ENCODE assay signal across 15 cellular contexts in the genomic region with DNA sequence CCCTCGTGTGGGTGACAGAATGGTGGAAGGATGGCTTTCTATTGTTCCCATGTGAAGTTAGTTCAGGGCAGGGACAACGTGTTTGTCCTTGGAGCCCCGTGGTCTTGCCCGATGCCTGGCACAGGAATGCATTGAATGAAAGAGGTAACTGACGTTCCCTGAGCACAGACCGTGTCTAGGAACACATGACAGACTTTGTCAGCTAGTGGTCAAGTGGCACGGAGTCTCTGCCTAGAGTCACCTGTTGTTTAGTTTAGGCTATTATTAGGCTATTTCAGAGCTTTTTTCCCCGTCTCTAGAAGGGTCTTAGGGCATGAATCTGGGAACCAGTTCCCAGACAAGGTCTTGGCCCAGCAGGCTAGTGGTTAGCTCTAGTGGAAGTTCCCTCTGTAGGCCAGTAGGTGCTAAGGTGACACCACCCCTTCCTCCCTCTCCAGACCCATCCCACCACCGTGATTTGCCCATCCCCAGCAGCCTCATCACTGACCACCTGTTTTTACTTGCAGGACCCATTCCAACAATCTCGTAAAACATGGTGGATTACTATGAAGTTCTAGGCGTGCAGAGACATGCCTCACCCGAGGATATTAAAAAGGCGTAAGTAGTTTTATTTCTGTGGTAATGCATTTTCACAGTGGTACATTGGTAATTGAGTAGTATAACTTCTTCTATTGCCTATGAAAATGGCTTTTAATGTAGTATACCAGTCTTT. TPM values are rescaled to one million over a fixed set of nuclear protein-coding genes. Genes with fewer than 3 reads are reported as not detected.
A peak's percentile ranks its signal among the peaks of the same experiment; 100 is the strongest.
DNase-seq lines count a peak whose midpoint lies in the region; ATAC-seq and TF ChIP-seq lines count a peak whose summit lies in the region.
"Had no signal": no experiment of that assay in that cellular context is flagged by ENCODE, and none has a peak within 500 bp of the region (broad histone marks: within the 10 kb centered on the region; RNA-seq: fewer than 3 reads in every experiment).

No MANE protein-coding gene starts in this region.

- no peak for TF ChIP-seq CTCF in activated B cell treated with CpG ODN at 0.5 μM for 24 hours (IDR thresholded peaks at IDR 0.05)

- peak overlapping the region in 1 of 3 donors; percentile 0 for H3K4me3 ChIP-seq in skeletal muscle tissue (ENCODE audit: low read length in 3 of 3)
- H3K4me3 ChIP-seq: adrenal gland, sigmoid colon had no signal

- H3K9me3 ChIP-seq in skeletal muscle tissue (ENCODE audit: control insufficient read depth in 3 of 3, low read length in 3 of 3), result no peaks in the 10 kb centered on the region
- H3K9me3 ChIP-seq: adrenal gland, sigmoid colon had no signal

- intact Hi-C loops in activated B cell treated with CpG ODN at 0.5 μM for 24 hours (cut with micrococcal nuclease), result no loop called here
- intact Hi-C loops in Right ventricle myocardium superior (cut with DNase I), result no loop called here

- POLR2A ChIA-PET in activated B cell treated with CpG ODN at 0.5 μM for 24 hours (lab: Charles Lee), result interaction anchor here (1.6 kb wide), 1 partner anchor 21 kb away, joined by 5 read pairs; a partner anchor contains a TSS

- CTCF ChIA-PET in activated B cell treated with CpG ODN at 0.5 μM for 24 hours (lab: Charles Lee), result interaction anchor here (1.0 kb wide), 1 partner anchor 12 kb away, joined by 4 read pairs; no protein-coding TSS in a partner anchor

- ATAC-seq in activated B cell treated with CpG ODN at 0.5 μM for 24 hours (ENCODE audit: low read depth) (no peak), Right ventricle myocardium superior (ENCODE audit: poor library complexity) (peak; percentile 53)

- no peaks in the 10 kb centered on the region for H3K9me3 Mint-ChIP-seq in activated T-cell treated with anti-CD3 and anti-CD28 coated beads, Interleukin-2, amount 50 U/mL, for 24 hours
- no peaks in the 10 kb centered on the region for H3K9me3 Mint-ChIP-seq in activated B cell treated with CpG ODN at 0.5 μM for 24 hours

- H3K36me3 ChIP-seq in skeletal muscle tissue (ENCODE audit: control insufficient read depth in 3 of 3, insufficient read depth in 3 of 3, low read length in 3 of 3), result peaks cover 12 to 16% (median 13%) of the 10 kb centered on the region in 3 donors

- peaks cover 81% of the 10 kb centered on the region for H3K36me3 Mint-ChIP-seq in activated T-cell treated with anti-CD3 and anti-CD28 coated beads, Interleukin-2, amount 50 U/mL, for 24 hours (ENCODE audit: low read depth)
- H3K36me3 Mint-ChIP-seq in activated B cell treated with CpG ODN at 0.5 μM for 24 hours (ENCODE audit: low read depth), result peaks cover 68% of the 10 kb centered on the region

- H3K4me1 ChIP-seq in skeletal muscle tissue (ENCODE audit: control insufficient read depth in 3 of 3, insufficient read depth in 3 of 3, low read length in 3 of 3), result peaks cover 64 to 77% (median 72%) of the 10 kb centered on the region in 3 donors

- peak overlapping the region; percentile 59 for H3K27ac ChIP-seq in skeletal muscle tissue (ENCODE audit: low read depth, low read length)
- H3K27ac ChIP-seq: adrenal gland, sigmoid colon had no signal

- H3K4me1 Mint-ChIP-seq in activated T-cell treated with anti-CD3 and anti-CD28 coated beads, Interleukin-2, amount 50 U/mL, for 24 hours (ENCODE audit: low read depth), result peaks cover 61% of the 10 kb centered on the region
- H3K4me1 Mint-ChIP-seq in activated B cell treated with CpG ODN at 0.5 μM for 24 hours, result peaks cover 41% of the 10 kb centered on the region

- peak overlapping the region in 1 of 3 donors; percentile 20 for H3K9ac ChIP-seq in skeletal muscle tissue (ENCODE audit: low read depth in 1 of 3, low read length in 3 of 3)

- peak overlapping the region; percentile 88 for H3K27ac Mint-ChIP-seq in activated T-cell treated with anti-CD3 and anti-CD28 coated beads, Interleukin-2, amount 50 U/mL, for 24 hours
- H3K27ac Mint-ChIP-seq in activated B cell treated with CpG ODN at 0.5 μM for 24 hours, result peak overlapping the region; percentile 79

- no peaks in the 10 kb centered on the region for H3K27me3 Mint-ChIP-seq in activated T-cell treated with anti-CD3 and anti-CD28 coated beads, Interleukin-2, amount 50 U/mL, for 24 hours
- H3K27me3 Mint-ChIP-seq in activated B cell treated with CpG ODN at 0.5 μM for 24 hours, result no peaks in the 10 kb centered on the region

- no peaks in the 10 kb centered on the region for H3K27me3 ChIP-seq in skeletal muscle tissue (ENCODE audit: control insufficient read depth in 3 of 3, insufficient read depth in 3 of 3, low read length in 3 of 3)
- H3K27me3 ChIP-seq: adrenal gland, sigmoid colon had no signal

- no peak overlapping the region for H3K4me3 Mint-ChIP-seq in activated T-cell treated with anti-CD3 and anti-CD28 coated beads, Interleukin-2, amount 50 U/mL, for 24 hours
- H3K4me3 Mint-ChIP-seq in activated B cell treated with CpG ODN at 0.5 μM for 24 hours, result no peak overlapping the region

- no peak for DNase-seq in activated T-cell treated with anti-CD3 and anti-CD28 coated beads, Interleukin-2, amount 50 U/mL, for 24 hours
- DNase-seq in activated T-cell treated with anti-CD3 and anti-CD28 coated beads, Interleukin-2, amount 50 U/mL, for 1 hour, result no peak
- no peak for DNase-seq in activated B cell treated with CpG ODN at 0.5 μM for 24 hours
- no peak for DNase-seq in Right ventricle myocardium superior
- no peak for DNase-seq in SIG-M5 treated with dmso at 0.1 percent for 504 hours (lab: John Stamatoyannopoulos, UW; ENCODE audit: unreplicated experiment)
- no peak for DNase-seq in NCI-H2171 treated with DMSO at 0.1 percent for 48 hours (lab: John Stamatoyannopoulos, UW)
- no peak for DNase-seq in kidney tubule cell (ENCODE audit: low spot score)
- DNase-seq: activated CD4-positive, alpha-beta T cell treated with anti-CD3 and anti-CD28 coated beads for 4 hours; effector CD8-positive, alpha-beta T cell; MM.1S; NCI-H510A; SHP77 treated with DMSO at 0.1 percent for 48 hours; sigmoid colon had no signal

RNA-seq across cellular contexts. Expression of a gene that starts 21.4 kb away (rescaled TPM):
- 74.3 and 75.6 TPM in 2 replicates for total RNA-seq in activated B cell treated with CpG ODN at 0.5 μM for 24 hours
- total RNA-seq in Right ventricle myocardium superior, result 191 TPM
- total RNA-seq in skeletal muscle tissue, result 68.9 TPM
